Comparison of ENCODE assay signal across 1 cellular context in genomic region chr5:149550267-149550582, GRCh38.
TF ChIP-seq lines count a peak whose summit lies in the region.

No MANE protein-coding gene starts in this region.

TF ChIP-seq in GM12878, 131 proteins besides CTCF, POLR2A, EP300 and RAD21:
- TF ChIP-seq CHD4 (IDR thresholded peaks at IDR 0.05), result no peak
- TF ChIP-seq POLR2AphosphoS5 (IDR thresholded peaks at IDR 0.05; ENCODE audit: low read length), result no peak
- TF ChIP-seq MTA3 (IDR thresholded peaks at IDR 0.05; ENCODE audit: borderline replicate concordance, low read length), result no peak
- no peak for TF ChIP-seq CBX3 (IDR thresholded peaks at IDR 0.05; ENCODE audit: borderline replicate concordance, low read depth)
- no peak for TF ChIP-seq SMARCA5 (IDR thresholded peaks at IDR 0.05)
- TF ChIP-seq FOS (IDR thresholded peaks at IDR 0.05; ENCODE audit: borderline replicate concordance, extremely low read depth, insufficient read length), result no peak
- no peak for TF ChIP-seq STAT1 (conservative IDR thresholded peaks at IDR 0.05)
- TF ChIP-seq MLLT1 (IDR thresholded peaks at IDR 0.05), result peak; percentile 28
TF ChIP-seq in GM12878: peak in this region for 1.
